In the genomic region with DNA sequence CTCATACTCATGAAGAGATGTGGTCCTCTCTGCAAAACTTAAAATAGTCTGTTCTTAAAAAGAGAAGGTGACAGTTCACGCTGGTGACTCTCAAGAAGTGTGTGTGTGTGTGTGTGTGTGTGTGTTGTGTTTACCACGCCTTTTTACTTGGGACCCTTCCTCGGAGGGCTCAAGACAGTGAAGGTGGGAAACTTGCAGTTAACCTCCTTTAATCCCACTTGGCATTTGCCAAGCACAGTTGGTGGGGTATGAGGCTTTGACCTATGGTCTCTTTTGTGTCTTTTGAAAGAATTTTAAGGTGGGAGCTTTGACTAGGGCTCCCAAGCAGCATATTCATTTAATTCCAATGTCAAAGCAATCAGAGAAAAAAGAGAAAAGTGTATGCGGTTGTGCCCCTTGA, we compare ENCODE assay signal across 22 cellular contexts.
"Had no signal": no experiment of that assay in that cellular context is flagged by ENCODE, and none has a peak within 500 bp of the region (broad histone marks: within the 10 kb centered on the region; RNA-seq: fewer than 3 reads in every experiment).

No MANE protein-coding gene starts in this region.

- H3K4me1 ChIP-seq: adrenal gland, psoas muscle had no signal

- H3K27ac Mint-ChIP-seq: activated naive CD4-positive, alpha-beta T cell treated with anti-CD3 and anti-CD28 coated beads, Interleukin-2, amount 50 U/mL, for 24 hours; dendritic cell treated with granulocyte-macrophage colony-stimulating factor and Interleukin-4, amounts not matched to agents 40 ng/mL and 50 ng/mL, for 4 days; stimulated activated naive CD8-positive, alpha-beta T cell treated with anti-CD3 and anti-CD28 coated beads, Interleukin-15, amount 100 ng/mL, for 72 hours had no signal

- H3K4me1 Mint-ChIP-seq: activated naive CD4-positive, alpha-beta T cell treated with anti-CD3 and anti-CD28 coated beads, Interleukin-2, amount 50 U/mL, for 24 hours; stimulated activated naive CD8-positive, alpha-beta T cell treated with anti-CD3 and anti-CD28 coated beads, Interleukin-15, amount 100 ng/mL, for 72 hours had no signal

- H3K27ac ChIP-seq: adrenal gland, esophagus muscularis mucosa, ovary, psoas muscle, thoracic aorta had no signal

- H3K4me3 Mint-ChIP-seq: activated naive CD4-positive, alpha-beta T cell treated with anti-CD3 and anti-CD28 coated beads, Interleukin-2, amount 50 U/mL, for 24 hours; stimulated activated naive CD8-positive, alpha-beta T cell treated with anti-CD3 and anti-CD28 coated beads, Interleukin-15, amount 100 ng/mL, for 72 hours had no signal

- H3K4me3 ChIP-seq: adrenal gland, lung, ovary, psoas muscle, thoracic aorta had no signal

- H3K36me3 Mint-ChIP-seq: activated naive CD4-positive, alpha-beta T cell treated with anti-CD3 and anti-CD28 coated beads, Interleukin-2, amount 50 U/mL, for 24 hours had no signal

- H3K27me3 ChIP-seq: adrenal gland, ovary had no signal

- H3K9me3 Mint-ChIP-seq: dendritic cell treated with granulocyte-macrophage colony-stimulating factor and Interleukin-4, amounts not matched to agents 40 ng/mL and 50 ng/mL, for 4 days had no signal

- H3K9me3 ChIP-seq: adrenal gland, esophagus muscularis mucosa, ovary, psoas muscle, thoracic aorta had no signal

- H3K36me3 ChIP-seq: adrenal gland, esophagus muscularis mucosa, ovary, thoracic aorta had no signal

- FAIRE-seq: astrocyte, bronchial epithelial cell, endothelial cell of umbilical vein, kidney had no signal

- DNase-seq: activated CD4-positive, alpha-beta T cell treated with anti-CD3 and anti-CD28 coated beads for 1 hour; activated CD4-positive, alpha-beta T cell treated with anti-CD3 and anti-CD28 coated beads, Interleukin-2, amount 50 U/mL, for 48 hours; activated gamma-delta T cell; adrenal gland; effector CD8-positive, alpha-beta T cell; midbrain; ovary; psoas muscle; stimulated activated naive CD8-positive, alpha-beta T cell treated with anti-CD3 and anti-CD28 coated beads, Interleukin-15, amount 100 ng/mL, for 72 hours; T1000 had no signal

- ATAC-seq: left lobe of liver; psoas muscle; right cardiac atrium; SK-N-SH treated with all-trans-retinoic acid at 6 μM for 48 hours; stimulated activated naive CD8-positive, alpha-beta T cell treated with anti-CD3 and anti-CD28 coated beads, Interleukin-15, amount 100 ng/mL, for 72 hours had no signal
